12 cellular contexts compared by ENCODE assay signal in genomic region chr20:54643761-54644160, GRCh38.
DNase-seq lines count a peak whose midpoint lies in the region; TF ChIP-seq lines count a peak whose summit lies in the region.
"Had no signal": no experiment of that assay in that cellular context is flagged by ENCODE, and none has a peak within 500 bp of the region (broad histone marks: within the 10 kb centered on the region; RNA-seq: fewer than 3 reads in every experiment).

No MANE protein-coding gene starts in this region.

- H4K8ac ChIP-seq in mesenchymal stem cell (ENCODE audit: low read length), result no peak overlapping the region

- H2AFZ ChIP-seq in mesenchymal stem cell (ENCODE audit: low read depth, low read length), result no peak overlapping the region

- H2BK12ac ChIP-seq in mesenchymal stem cell (ENCODE audit: low read length in 2 of 2), result no peak overlapping the region

- H3K18ac ChIP-seq in mesenchymal stem cell (ENCODE audit: low read depth in 1 of 2, low read length in 2 of 2), result no peak overlapping the region

- H2AK5ac ChIP-seq in mesenchymal stem cell (ENCODE audit: low read length, severe bottlenecking), result no peak overlapping the region

- H2BK15ac ChIP-seq in mesenchymal stem cell (ENCODE audit: low read depth, poor library complexity, severe bottlenecking), result no peak overlapping the region

- H3K4me3 Mint-ChIP-seq in activated CD4-positive, alpha-beta T cell treated with anti-CD3 and anti-CD28 coated beads, Interleukin-2, amount 10 ng/mL, durations not matched to agents 7 days and 5 days, result no peak overlapping the region
- H3K4me3 Mint-ChIP-seq: T-helper 2 cell treated with Interferon-gamma antibody and Interleukin-4, amounts not matched to agents 5 μg/mL and 100 μg/mL, for 36 hours had no signal

- H2BK5ac ChIP-seq in mesenchymal stem cell (ENCODE audit: low read depth, low read length, poor library complexity, severe bottlenecking), result no peak overlapping the region

- no peak overlapping the region for H3K4me3 ChIP-seq in MG63
- H3K4me3 ChIP-seq in choroid plexus epithelial cell (ENCODE audit: low read depth, low read length), result no peak overlapping the region
- peak overlapping the region in 1 of 2 experiments; percentile 62 for H3K4me3 ChIP-seq in mesenchymal stem cell (ENCODE audit: insufficient read depth in 1 of 2, low read depth in 1 of 2, low read length in 2 of 2)
- H3K4me3 ChIP-seq: esophagus squamous epithelium had no signal

- DNase-seq in AG20443 (ENCODE audit: low spot score) (peak; percentile 68), MG63 (peak; percentile 94), choroid plexus epithelial cell (ENCODE audit: low read depth) (peak; percentile 46), mesenchymal stem cell (no peak), NK-92 (lab: John Stamatoyannopoulos, UW; ENCODE audit: unreplicated experiment) (no peak), NCI-H2081 treated with DMSO at 0.1 percent for 48 hours (lab: John Stamatoyannopoulos, UW) (no peak), NCI-H82 (lab: John Stamatoyannopoulos, UW) (no peak)
- DNase-seq in activated CD4-positive, alpha-beta T cell treated with anti-CD3 and anti-CD28 coated beads, Interleukin-2, amount 10 ng/mL, durations not matched to agents 7 days and 5 days, result no peak
- DNase-seq: COR-L47, esophagus squamous epithelium, Karpas-422 had no signal

- no peak overlapping the region for H3K4me2 ChIP-seq in mesenchymal stem cell (ENCODE audit: low read length, poor library complexity, severe bottlenecking)

- no peaks in the 10 kb centered on the region for H3K79me1 ChIP-seq in mesenchymal stem cell (replicated peaks; ENCODE audit: low read length, poor library complexity, severe bottlenecking)

- no peak overlapping the region for H3K14ac ChIP-seq in mesenchymal stem cell (ENCODE audit: low read length in 2 of 2)

- H3K27me3 ChIP-seq in MG63 (no peaks in the 10 kb centered on the region), mesenchymal stem cell (ENCODE audit: control insufficient read depth in 1 of 2, insufficient read depth in 1 of 2, low read length in 2 of 2) (no peaks in the 10 kb centered on the region)
- H3K27me3 ChIP-seq: esophagus squamous epithelium had no signal

- no peak overlapping the region for H3K23ac ChIP-seq in mesenchymal stem cell (ENCODE audit: low read length in 2 of 2)

- H4K91ac ChIP-seq in mesenchymal stem cell (ENCODE audit: low read length), result no peak overlapping the region

- no peaks in the 10 kb centered on the region for H3K4me1 Mint-ChIP-seq in activated CD4-positive, alpha-beta T cell treated with anti-CD3 and anti-CD28 coated beads, Interleukin-2, amount 10 ng/mL, durations not matched to agents 7 days and 5 days

- H3K27ac Mint-ChIP-seq in activated CD4-positive, alpha-beta T cell treated with anti-CD3 and anti-CD28 coated beads, Interleukin-2, amount 10 ng/mL, durations not matched to agents 7 days and 5 days, result no peak overlapping the region
- H3K27ac Mint-ChIP-seq: T-helper 2 cell treated with Interferon-gamma antibody and Interleukin-4, amounts not matched to agents 5 μg/mL and 100 μg/mL, for 36 hours had no signal

- H3K9me3 Mint-ChIP-seq in activated CD4-positive, alpha-beta T cell treated with anti-CD3 and anti-CD28 coated beads, Interleukin-2, amount 10 ng/mL, durations not matched to agents 7 days and 5 days, result no peaks in the 10 kb centered on the region
- H3K9me3 Mint-ChIP-seq: T-helper 2 cell treated with Interferon-gamma antibody and Interleukin-4, amounts not matched to agents 5 μg/mL and 100 μg/mL, for 36 hours had no signal

- no peak for TF ChIP-seq CTCF in choroid plexus epithelial cell (conservative IDR thresholded peaks at IDR 0.05; ENCODE audit: low read depth, low read length)

- H3K36me3 Mint-ChIP-seq in activated CD4-positive, alpha-beta T cell treated with anti-CD3 and anti-CD28 coated beads, Interleukin-2, amount 10 ng/mL, durations not matched to agents 7 days and 5 days (ENCODE audit: low read depth), result no peaks in the 10 kb centered on the region

- no peak overlapping the region for H2BK120ac ChIP-seq in mesenchymal stem cell (ENCODE audit: low read depth, low read length)

- H3K27ac ChIP-seq in mesenchymal stem cell (ENCODE audit: low read length, poor library complexity, severe bottlenecking), result no peak overlapping the region
- H3K27ac ChIP-seq: esophagus squamous epithelium had no signal

- H3K36me3 ChIP-seq in MG63 (no peaks in the 10 kb centered on the region), mesenchymal stem cell (ENCODE audit: control insufficient read depth in 1 of 2, insufficient read depth in 2 of 2, low read depth in 1 of 2, low read length in 2 of 2) (no peaks in the 10 kb centered on the region)
- H3K36me3 ChIP-seq: esophagus squamous epithelium had no signal

- no peak overlapping the region for H3K4ac ChIP-seq in mesenchymal stem cell (ENCODE audit: low read depth in 1 of 2, low read length in 2 of 2)

- H3K27me3 Mint-ChIP-seq in activated CD4-positive, alpha-beta T cell treated with anti-CD3 and anti-CD28 coated beads, Interleukin-2, amount 10 ng/mL, durations not matched to agents 7 days and 5 days, result no peaks in the 10 kb centered on the region

- H3K9me3 ChIP-seq in MG63 (no peaks in the 10 kb centered on the region), mesenchymal stem cell (ENCODE audit: control insufficient read depth, low read length) (no peaks in the 10 kb centered on the region)
- H3K9me3 ChIP-seq: esophagus squamous epithelium had no signal

- 67% methylated on average over 4 of the region's 4 CpGs for WGBS in mesenchymal stem cell

- POLR2A ChIA-PET in activated CD4-positive, alpha-beta T cell treated with anti-CD3 and anti-CD28 coated beads, Interleukin-2, amount 10 ng/mL, durations not matched to agents 7 days and 5 days (lab: Charles Lee), result no interaction called here

- CTCF ChIA-PET in activated CD4-positive, alpha-beta T cell treated with anti-CD3 and anti-CD28 coated beads, Interleukin-2, amount 10 ng/mL, durations not matched to agents 7 days and 5 days (lab: Charles Lee), result interaction anchor here (1.3 kb wide), 1 partner anchor 12 kb away, joined by 3 read pairs; no protein-coding TSS in a partner anchor

- H3K9ac ChIP-seq in mesenchymal stem cell (ENCODE audit: low read length), result peak overlapping the region; percentile 39

- no peaks in the 10 kb centered on the region for H3K4me1 ChIP-seq in mesenchymal stem cell (ENCODE audit: control insufficient read depth, insufficient read depth, low read depth, low read length)
- H3K4me1 ChIP-seq: esophagus squamous epithelium had no signal

Comparison
In these comparisons a context has a peak if more than half of its experiments do, and no peak if none do; other contexts are left out.
1. DNase-seq: peak in AG20443 (single experiment), MG63 (single experiment) and choroid plexus epithelial cell (single experiment); none in mesenchymal stem cell (single experiment), NK-92 (single experiment), NCI-H2081 treated with DMSO at 0.1 percent for 48 hours (single experiment), NCI-H82 (single experiment) and activated CD4-positive, alpha-beta T cell treated with anti-CD3 and anti-CD28 coated beads, Interleukin-2, amount 10 ng/mL, durations not matched to agents 7 days and 5 days (single experiment).